ENCODE assay signal across 18 cellular contexts in genomic region chr7:99046722-99047121, GRCh38.
"Had no signal": no experiment of that assay in that cellular context is flagged by ENCODE, and none has a peak within 500 bp of the region (broad histone marks: within the 10 kb centered on the region; RNA-seq: fewer than 3 reads in every experiment).

No MANE protein-coding gene starts in this region.

- H3K4me1 ChIP-seq: left lung, psoas muscle had no signal

- H3K27ac Mint-ChIP-seq: activated naive CD8-positive, alpha-beta T cell treated with anti-CD3 and anti-CD28 coated beads, Interleukin-2, amount 10 ng/mL, durations not matched to agents 7 days and 5 days; activated T-cell treated with anti-CD3 and anti-CD28 coated beads, Interleukin-2, amount 50 U/mL, for 72 hours had no signal

- H3K9me3 ChIP-seq: body of pancreas, left lung, psoas muscle had no signal

- H3K27ac ChIP-seq: body of pancreas, foreskin keratinocyte, left lung, psoas muscle had no signal

- H3K27me3 ChIP-seq: body of pancreas, foreskin keratinocyte, left lung had no signal

- H3K27me3 Mint-ChIP-seq: activated naive CD8-positive, alpha-beta T cell treated with anti-CD3 and anti-CD28 coated beads, Interleukin-2, amount 10 ng/mL, durations not matched to agents 7 days and 5 days; naive thymus-derived CD4-positive, alpha-beta T cell; stimulated activated naive CD8-positive, alpha-beta T cell treated with anti-CD3 and anti-CD28 coated beads, Interleukin-15, amount 100 ng/mL, for 72 hours had no signal

- H3K9me3 Mint-ChIP-seq: activated naive CD8-positive, alpha-beta T cell treated with anti-CD3 and anti-CD28 coated beads, Interleukin-2, amount 10 ng/mL, durations not matched to agents 7 days and 5 days; activated T-cell treated with anti-CD3 and anti-CD28 coated beads, Interleukin-2, amount 50 U/mL, for 72 hours; endodermal cell; naive thymus-derived CD4-positive, alpha-beta T cell; stimulated activated naive CD8-positive, alpha-beta T cell treated with anti-CD3 and anti-CD28 coated beads, Interleukin-15, amount 100 ng/mL, for 72 hours had no signal

- DNase-seq: activated CD4-positive, alpha-beta T cell treated with anti-CD3 and anti-CD28 coated beads, Interleukin-2, amount 50 U/mL, for 1 hour; activated CD8-positive, alpha-beta memory T cell treated with anti-CD3 and anti-CD28 coated beads, Interleukin-2, amount 50 U/mL, for 4 hours; activated gamma-delta T cell treated with Interleukin-2 at 50 U/mL for 16 hours; activated naive CD8-positive, alpha-beta T cell treated with anti-CD3 and anti-CD28 coated beads, Interleukin-2, amount 10 ng/mL, durations not matched to agents 7 days and 5 days; activated T-cell treated with anti-CD3 and anti-CD28 coated beads, Interleukin-2, amount 50 U/mL, for 72 hours; body of pancreas; caudate nucleus; endodermal cell; foreskin keratinocyte; hypothalamus; kidney; left lung; mammary epithelial cell; naive thymus-derived CD4-positive, alpha-beta T cell; psoas muscle; right cardiac atrium; stimulated activated naive CD8-positive, alpha-beta T cell treated with anti-CD3 and anti-CD28 coated beads, Interleukin-15, amount 100 ng/mL, for 72 hours had no signal

- H3K4me1 Mint-ChIP-seq: activated naive CD8-positive, alpha-beta T cell treated with anti-CD3 and anti-CD28 coated beads, Interleukin-2, amount 10 ng/mL, durations not matched to agents 7 days and 5 days had no signal

- H3K4me3 Mint-ChIP-seq: activated naive CD8-positive, alpha-beta T cell treated with anti-CD3 and anti-CD28 coated beads, Interleukin-2, amount 10 ng/mL, durations not matched to agents 7 days and 5 days; activated T-cell treated with anti-CD3 and anti-CD28 coated beads, Interleukin-2, amount 50 U/mL, for 72 hours; endodermal cell; naive thymus-derived CD4-positive, alpha-beta T cell; stimulated activated naive CD8-positive, alpha-beta T cell treated with anti-CD3 and anti-CD28 coated beads, Interleukin-15, amount 100 ng/mL, for 72 hours had no signal

- ATAC-seq: activated CD4-positive, CD25-positive, alpha-beta regulatory T cell treated with anti-CD3 and anti-CD28 coated beads, Interleukin-2, amount 50 U/mL, for 24 hours; activated T-cell treated with anti-CD3 and anti-CD28 coated beads, Interleukin-2, amount 50 U/mL, for 72 hours; body of pancreas; foreskin keratinocyte; left lung; naive thymus-derived CD4-positive, alpha-beta T cell; psoas muscle; right cardiac atrium; stimulated activated naive CD8-positive, alpha-beta T cell treated with anti-CD3 and anti-CD28 coated beads, Interleukin-15, amount 100 ng/mL, for 72 hours had no signal

- H3K4me3 ChIP-seq: body of pancreas, left lung, psoas muscle had no signal
